Comparison of ENCODE assay signal across 8 cellular contexts in the genomic region with DNA sequence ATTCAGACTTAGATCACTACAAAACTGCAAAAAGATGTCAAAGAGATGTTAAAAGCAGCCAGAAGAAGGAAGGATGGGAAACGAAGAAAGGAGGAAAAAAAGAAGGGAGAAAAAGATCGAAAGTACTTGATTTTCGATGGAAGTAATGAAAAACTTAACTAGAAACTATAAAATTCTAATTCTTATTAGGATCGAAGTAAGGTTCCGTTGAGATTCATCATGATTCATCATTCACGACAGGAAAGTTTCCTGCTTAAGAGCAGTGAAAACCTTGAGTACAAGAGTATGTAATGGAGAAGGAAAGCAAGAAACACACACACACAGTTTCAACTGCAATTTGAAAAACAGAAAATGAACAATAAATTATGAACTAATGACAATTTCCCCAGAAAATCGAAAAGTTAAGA. TPM values are rescaled to one million over a fixed set of nuclear protein-coding genes. Genes with fewer than 3 reads are reported as not detected.
A peak's percentile ranks its signal among the peaks of the same experiment; 100 is the strongest.
DNase-seq lines count a peak whose midpoint lies in the region; ATAC-seq and TF ChIP-seq lines count a peak whose summit lies in the region.

No MANE protein-coding gene starts in this region.

- H3K4me3 Mint-ChIP-seq in activated CD4-positive, alpha-beta memory T cell treated with anti-CD3 and anti-CD28 coated beads, Interleukin-2, amount 10 ng/mL, durations not matched to agents 7 days and 5 days: peak overlapping the region; percentile 97

- ATAC-seq in heart left ventricle: no peak
- ATAC-seq in mucosa of descending colon: no peak
- ATAC-seq in HG03196 (IDR thresholded peaks at IDR 0.05; ENCODE audit: unreplicated experiment): no peak

- H3K4ac ChIP-seq in trophoblast cell (ENCODE audit: low read depth, low read length): no peak overlapping the region

- CTCF ChIA-PET in activated CD4-positive, alpha-beta memory T cell treated with anti-CD3 and anti-CD28 coated beads, Interleukin-2, amount 10 ng/mL, durations not matched to agents 7 days and 5 days (lab: Charles Lee): no interaction called here

- no peak overlapping the region for H3K4me2 ChIP-seq in trophoblast cell (ENCODE audit: low read length)

- H3K4me1 ChIP-seq in heart left ventricle (peaks cover 6 to 27% (median 19%) of the 10 kb centered on the region in 12 donors), tibial artery (peaks cover 0 to 23% (median 9%) of the 10 kb centered on the region in 4 donors), mucosa of descending colon (ENCODE audit: low read depth) (peaks cover 19% of the 10 kb centered on the region), trophoblast cell (ENCODE audit: control insufficient read depth in 1 of 2, insufficient read depth in 2 of 2, low read length in 2 of 2) (peaks cover 0 to 1% of the 10 kb centered on the region in 2 experiments)

- H3K4me3 ChIP-seq in heart left ventricle (peak overlapping the region in 8 of 12 donors; percentile 71 to 79 (median 74)), tibial artery (peak overlapping the region; percentile 62 to 70), mucosa of descending colon (no peak overlapping the region), trophoblast cell (ENCODE audit: low read depth, low read length) (no peak overlapping the region)

- H3K4me1 Mint-ChIP-seq in activated CD4-positive, alpha-beta memory T cell treated with anti-CD3 and anti-CD28 coated beads, Interleukin-2, amount 10 ng/mL, durations not matched to agents 7 days and 5 days: peaks cover 28% of the 10 kb centered on the region

- POLR2A ChIA-PET in activated CD4-positive, alpha-beta memory T cell treated with anti-CD3 and anti-CD28 coated beads, Interleukin-2, amount 10 ng/mL, durations not matched to agents 7 days and 5 days (lab: Charles Lee): no interaction called here

- H3K79me2 ChIP-seq in trophoblast cell (ENCODE audit: control insufficient read depth, insufficient read depth, low read length, poor library complexity): peaks cover 2% of the 10 kb centered on the region

- DNase-seq in heart left ventricle (no peak), cardiac septum (ENCODE audit: low spot score) (no peak), kidney tubule cell (ENCODE audit: low spot score) (peak; percentile 37), tibial artery (no peak), mucosa of descending colon (no peak), trophoblast cell (no peak)
- DNase-seq in activated CD4-positive, alpha-beta memory T cell treated with anti-CD3 and anti-CD28 coated beads, Interleukin-2, amount 10 ng/mL, durations not matched to agents 7 days and 5 days: no peak

- H3K27me3 ChIP-seq in heart left ventricle (no peaks in the 10 kb centered on the region), tibial artery (no peaks in the 10 kb centered on the region), trophoblast cell (ENCODE audit: insufficient read depth, low read length) (no peaks in the 10 kb centered on the region)

- no peak overlapping the region for H2BK5ac ChIP-seq in trophoblast cell (ENCODE audit: low read depth, low read length, poor library complexity)

- H3K14ac ChIP-seq in trophoblast cell (ENCODE audit: low read length): no peak overlapping the region

- no peak overlapping the region for H2AFZ ChIP-seq in trophoblast cell (ENCODE audit: insufficient read depth, low read length, poor library complexity)

- H3K18ac ChIP-seq in trophoblast cell (ENCODE audit: low read length): no peak overlapping the region

- H2BK12ac ChIP-seq in trophoblast cell (ENCODE audit: low read length): no peak overlapping the region

- no peak overlapping the region for H2AK5ac ChIP-seq in trophoblast cell (ENCODE audit: low read length)

- intact Hi-C loops in heart left ventricle (cut with DNase I): loop anchor here in 4 of 10 donors (5.0 to 10.0 kb wide), 4 partner anchors 82 to 95 kb away; a partner anchor contains a TSS
- intact Hi-C loops in cardiac septum (cut with DNase I): loop anchor here (5.0 kb wide), 1 partner anchor 147 kb away; no protein-coding TSS in a partner anchor
- intact Hi-C loops in tibial artery (cut with DNase I; ENCODE audit: low total_unique reads): no loop called here
- intact Hi-C loops in mucosa of descending colon (cut with DNase I, micrococcal nuclease): no loop called here

- peaks cover 0 to 26% (median 14%) of the 10 kb centered on the region in 9 donors for H3K36me3 ChIP-seq in heart left ventricle
- peaks cover 6 to 10% (median 6%) of the 10 kb centered on the region in 3 donors for H3K36me3 ChIP-seq in tibial artery
- peaks cover 5% of the 10 kb centered on the region for H3K36me3 ChIP-seq in mucosa of descending colon (ENCODE audit: low read depth)
- peaks cover 1 to 3% of the 10 kb centered on the region in 2 experiments for H3K36me3 ChIP-seq in trophoblast cell (ENCODE audit: control insufficient read depth in 1 of 2, insufficient read depth in 2 of 2, low read length in 2 of 2)

- H2BK120ac ChIP-seq in trophoblast cell (ENCODE audit: insufficient read depth, low read length, poor library complexity): no peak overlapping the region

- no peak for TF ChIP-seq POLR2A in heart left ventricle (IDR thresholded peaks at IDR 0.05)

- no peak overlapping the region for H3K27ac ChIP-seq in heart left ventricle
- peak overlapping the region in 1 of 2 donors; percentile 94 for H3K27ac ChIP-seq in tibial artery
- no peak overlapping the region for H3K27ac ChIP-seq in trophoblast cell (ENCODE audit: low read depth, low read length)

- no peaks in the 10 kb centered on the region for H3K9me3 ChIP-seq in heart left ventricle
- no peaks in the 10 kb centered on the region for H3K9me3 ChIP-seq in tibial artery
- no peaks in the 10 kb centered on the region for H3K9me3 ChIP-seq in mucosa of descending colon
- H3K9me3 ChIP-seq in trophoblast cell (ENCODE audit: insufficient read depth, low read depth, low read length): no peaks in the 10 kb centered on the region

- no peak for TF ChIP-seq CTCF in heart left ventricle (IDR thresholded peaks at IDR 0.05)
- TF ChIP-seq CTCF in tibial artery (IDR thresholded peaks at IDR 0.05): no peak
- TF ChIP-seq CTCF in mucosa of descending colon (IDR thresholded peaks at IDR 0.05): no peak

- H3K9me3 Mint-ChIP-seq in activated CD4-positive, alpha-beta memory T cell treated with anti-CD3 and anti-CD28 coated beads, Interleukin-2, amount 10 ng/mL, durations not matched to agents 7 days and 5 days: no peaks in the 10 kb centered on the region

- peaks cover 15% of the 10 kb centered on the region for H3K36me3 Mint-ChIP-seq in activated CD4-positive, alpha-beta memory T cell treated with anti-CD3 and anti-CD28 coated beads, Interleukin-2, amount 10 ng/mL, durations not matched to agents 7 days and 5 days (ENCODE audit: low read depth)

- 68 to 80% (median 69%) methylated on average over 7 of the region's 7 CpGs for WGBS in heart left ventricle, 4 donors
- WGBS in trophoblast cell (ENCODE audit: extremely low coverage, insufficient coverage, insufficient read length): no CpG with 5 or more reads among the region's 7 CpGs

- H3K27ac Mint-ChIP-seq in activated CD4-positive, alpha-beta memory T cell treated with anti-CD3 and anti-CD28 coated beads, Interleukin-2, amount 10 ng/mL, durations not matched to agents 7 days and 5 days: peak overlapping the region; percentile 96

- H4K12ac ChIP-seq in trophoblast cell (ENCODE audit: low read depth, low read length): no peak overlapping the region

- no peak overlapping the region for H3K9ac ChIP-seq in trophoblast cell (ENCODE audit: low read length)

- peaks cover 2% of the 10 kb centered on the region for H3K79me1 ChIP-seq in trophoblast cell (ENCODE audit: low read length)

- peaks cover 5% of the 10 kb centered on the region for H3K27me3 Mint-ChIP-seq in activated CD4-positive, alpha-beta memory T cell treated with anti-CD3 and anti-CD28 coated beads, Interleukin-2, amount 10 ng/mL, durations not matched to agents 7 days and 5 days

- no peak overlapping the region for H3K23ac ChIP-seq in trophoblast cell (ENCODE audit: low read length)

- no peak overlapping the region for H4K91ac ChIP-seq in trophoblast cell (ENCODE audit: low read depth, low read length)

- no peak overlapping the region for H4K8ac ChIP-seq in trophoblast cell (ENCODE audit: low read depth, low read length)

RNA-seq across cellular contexts. Expression of a gene that starts 1.2 kb away (rescaled TPM):
- 10 to 100 TPM in 8 of 9 donors, 1 to 10 TPM in 1; 9.3 to 16.0 (median 13.3) TPM for total RNA-seq in heart left ventricle
- 1 to 10 TPM; 5.4 to 9.6 TPM for polyA plus RNA-seq in heart left ventricle
- total RNA-seq in cardiac septum: 15.5 TPM
- 10 to 100 TPM; 22.2 to 26.5 TPM for total RNA-seq in activated CD4-positive, alpha-beta memory T cell treated with anti-CD3 and anti-CD28 coated beads, Interleukin-2, amount 10 ng/mL, durations not matched to agents 7 days and 5 days
- 10 to 100 TPM; 18.2 to 21.7 (median 20.7) TPM for total RNA-seq in mucosa of descending colon
- polyA plus RNA-seq in trophoblast cell (2013): 10.3 and 11.2 TPM in 2 replicates

RNA-seq across cellular contexts. Expression of a gene that starts 39.1 kb away (rescaled TPM):
- total RNA-seq in heart left ventricle (10 to 100 TPM; 19.6 to 51.2 (median 27.5) TPM), cardiac septum (48.7 TPM), mucosa of descending colon (10 to 100 TPM in 1 of 3 donors, 1 to 10 TPM in 2; 6.5 to 67.7 (median 8.8) TPM)
- 1 to 10 TPM; 3.6 to 9.7 TPM for polyA plus RNA-seq in heart left ventricle
- total RNA-seq in activated CD4-positive, alpha-beta memory T cell treated with anti-CD3 and anti-CD28 coated beads, Interleukin-2, amount 10 ng/mL, durations not matched to agents 7 days and 5 days: not detected
- 0.05 and 0.07 TPM in 2 replicates for polyA plus RNA-seq in trophoblast cell (2013)

Comparison
In these comparisons a context has a peak if more than half of its experiments do, and no peak if none do; other contexts are left out.
1. H3K4me3 ChIP-seq: peak in heart left ventricle (8 of 12) and tibial artery (2 of 2); none in mucosa of descending colon (single experiment) and trophoblast cell (single experiment).
2. RNA of a gene that starts 39.1 kb away (total RNA-seq): 48.7 TPM in cardiac septum (single experiment), 19.6 to 51.2 TPM in heart left ventricle and 6.5 to 67.7 TPM in mucosa of descending colon; not detected in activated CD4-positive, alpha-beta memory T cell treated with anti-CD3 and anti-CD28 coated beads, Interleukin-2, amount 10 ng/mL, durations not matched to agents 7 days and 5 days; every median in the first group is over 4 times any median in the second.